In genomic region chr7:102714774-102715522, GRCh38 we compare ENCODE assay signal across 9 cellular contexts. TPM values are rescaled to one million over a fixed set of nuclear protein-coding genes. Genes with fewer than 3 reads are reported as not detected.
DNase-seq lines count a peak whose midpoint lies in the region; ATAC-seq and TF ChIP-seq lines count a peak whose summit lies in the region.
"Not testable (repeated sequence)": the region's sequence is repeated elsewhere in the genome, so short reads cannot be mapped to it uniquely, and the experiment has no call there.
"Had no signal": no experiment of that assay in that cellular context is flagged by ENCODE, and none has a peak within 500 bp of the region (broad histone marks: within the 10 kb centered on the region; RNA-seq: fewer than 3 reads in every experiment).

No MANE protein-coding gene starts in this region.

- not testable (repeated sequence) for H3K9me1 ChIP-seq in IMR-90 (ENCODE audit: insufficient read depth, low read length)

- in situ Hi-C loops in IMR-90 (cut with MboI; ENCODE audit: low sequenced_read_pairs); mammary epithelial cell (cut with MboI; ENCODE audit: low sequenced_read_pairs in 2 of 2): not testable (repeated sequence)

- not testable (repeated sequence) for H3K14ac ChIP-seq in IMR-90 (replicated peaks; ENCODE audit: low read depth, low read length)

- not testable (repeated sequence) for TF ChIP-seq CTCF in AG04450 (IDR thresholded peaks at IDR 0.05; ENCODE audit: low read depth, low read length); IMR-90 (conservative IDR thresholded peaks at IDR 0.05; ENCODE audit: low read depth, low read length); mammary epithelial cell (conservative IDR thresholded peaks at IDR 0.05 in 1 of 2, IDR thresholded peaks at IDR 0.05 in 1 of 2; ENCODE audit: extremely low read depth in 1 of 2, insufficient read depth in 1 of 2, low read depth in 1 of 2, low read length in 2 of 2); foreskin keratinocyte (conservative IDR thresholded peaks at IDR 0.05)

- not testable (repeated sequence) for H3K36me3 Mint-ChIP-seq in activated CD4-positive, alpha-beta T cell treated with anti-CD3 and anti-CD28 coated beads, Interleukin-2, amount 10 ng/mL, durations not matched to agents 24 days and 14 days (ENCODE audit: low read depth); activated T-helper 17 cell treated with anti-CD3 and anti-CD28 coated beads, Interleukin-2, amount 50 U/mL, for 72 hours (ENCODE audit: low read depth)

- H3K4me1 ChIP-seq in IMR-90 (ENCODE audit: control insufficient read depth, insufficient read depth, low read length); stomach smooth muscle (ENCODE audit: control insufficient read depth, insufficient read depth, low read length): not testable (repeated sequence)
- H3K4me1 ChIP-seq in mammary epithelial cell (ENCODE audit: insufficient read depth, low read length), result peaks cover 13% of the 10 kb centered on the region
- H3K4me1 ChIP-seq in foreskin keratinocyte, result peaks cover 15% of the 10 kb centered on the region

- peak; percentile 70 for ATAC-seq in IMR-90 (ENCODE audit: low read depth)
- ATAC-seq in activated T-helper 17 cell treated with anti-CD3 and anti-CD28 coated beads, Interleukin-2, amount 50 U/mL, for 72 hours (replicated peaks), result peak; percentile 86
- peak; percentile 86 for ATAC-seq in foreskin keratinocyte

- not testable (repeated sequence) for H3K4ac ChIP-seq in IMR-90 (ENCODE audit: low read depth, low read length)

- DNase-seq in AG04450 (ENCODE audit: low read depth, low spot score) (peak; percentile 13), IMR-90 (peak; percentile 48), mammary epithelial cell (peak; percentile 62), foreskin keratinocyte (peak; percentile 51 to 68)
- DNase-seq in activated CD4-positive, alpha-beta T cell treated with anti-CD3 and anti-CD28 coated beads, Interleukin-2, amount 10 ng/mL, durations not matched to agents 24 days and 14 days, result not testable (repeated sequence)
- peak; percentile 44 for DNase-seq in stimulated activated CD4-positive, alpha-beta T cell treated with anti-CD3 and anti-CD28 coated beads, Interleukin-1b, Interleukin-23, amount 100 ng/mL, for 48 hours

- TF ChIP-seq RAD21 in IMR-90 (IDR thresholded peaks at IDR 0.05; ENCODE audit: low read length), result not testable (repeated sequence)

- H4K91ac ChIP-seq in IMR-90 (ENCODE audit: insufficient read depth, low read depth, low read length), result not testable (repeated sequence)

- H3K4me3 Mint-ChIP-seq in activated CD4-positive, alpha-beta T cell treated with anti-CD3 and anti-CD28 coated beads, Interleukin-2, amount 10 ng/mL, durations not matched to agents 24 days and 14 days, result not testable (repeated sequence)
- peak overlapping the region; percentile 42 for H3K4me3 Mint-ChIP-seq in activated T-helper 17 cell treated with anti-CD3 and anti-CD28 coated beads, Interleukin-2, amount 50 U/mL, for 72 hours

- not testable (repeated sequence) for H4K20me1 ChIP-seq in IMR-90 (ENCODE audit: insufficient read depth, low read length); mammary epithelial cell (ENCODE audit: insufficient read depth, low read length)

- H3K79me2 ChIP-seq in mammary epithelial cell (ENCODE audit: insufficient read depth, low read length), result not testable (repeated sequence)

- not testable (repeated sequence) for H2BK15ac ChIP-seq in IMR-90 (ENCODE audit: low read depth, low read length)

- H3K79me1 ChIP-seq in IMR-90 (ENCODE audit: low read depth in 1 of 2, low read length in 2 of 2), result not testable (repeated sequence)

- not testable (repeated sequence) for H3K9ac ChIP-seq in IMR-90 (ENCODE audit: low read depth, low read length); stomach smooth muscle (ENCODE audit: low read length in 2 of 2)
- H3K9ac ChIP-seq in mammary epithelial cell (ENCODE audit: insufficient read depth, low read length), result peak overlapping the region; percentile 70

- H3K27ac Mint-ChIP-seq in activated CD4-positive, alpha-beta T cell treated with anti-CD3 and anti-CD28 coated beads, Interleukin-2, amount 10 ng/mL, durations not matched to agents 24 days and 14 days, result peak overlapping the region; percentile 82
- H3K27ac Mint-ChIP-seq in activated T-helper 17 cell treated with anti-CD3 and anti-CD28 coated beads, Interleukin-2, amount 50 U/mL, for 72 hours, result peak overlapping the region; percentile 96

- not testable (repeated sequence) for H3K27ac ChIP-seq in AG04450 (ENCODE audit: low read depth, low read length)
- H3K27ac ChIP-seq in IMR-90 (ENCODE audit: insufficient read depth, low read length) (peak overlapping the region; percentile 70; the same call in 1 of the 2 replicates), mammary epithelial cell (ENCODE audit: insufficient read depth, low read depth, low read length) (peak overlapping the region; percentile 97), foreskin keratinocyte (peak overlapping the region; percentile 91), stomach smooth muscle (ENCODE audit: low read length) (peak overlapping the region; percentile 6)

- H3K9me3 ChIP-seq in AG04450 (ENCODE audit: control insufficient read depth, insufficient read depth, low read length); IMR-90 (ENCODE audit: control insufficient read depth, insufficient read depth, low read length); mammary epithelial cell (replicated peaks; ENCODE audit: insufficient read depth, low read length); stomach smooth muscle (ENCODE audit: control insufficient read depth in 2 of 2, low read length in 2 of 2): not testable (repeated sequence)

- intact Hi-C loops in IMR-90 (cut with micrococcal nuclease); mammary epithelial cell (cut with micrococcal nuclease): not testable (repeated sequence)
- intact Hi-C loops in activated CD4-positive, alpha-beta T cell treated with anti-CD3 and anti-CD28 coated beads, Interleukin-2, amount 10 ng/mL, durations not matched to agents 24 days and 14 days (cut with micrococcal nuclease), result loop anchor here (5.0 kb wide), 1 partner anchor 157 kb away; no protein-coding TSS in a partner anchor

- H3K27me3 ChIP-seq in AG04450 (ENCODE audit: control insufficient read depth, insufficient read depth, low read length); IMR-90 (ENCODE audit: control insufficient read depth, insufficient read depth, low read length); mammary epithelial cell (ENCODE audit: insufficient read depth, low read length); foreskin keratinocyte; stomach smooth muscle (ENCODE audit: control insufficient read depth in 1 of 2, insufficient read depth in 2 of 2, low read length in 2 of 2): not testable (repeated sequence)

- not testable (repeated sequence) for TF ChIP-seq POLR2A in IMR-90 (IDR thresholded peaks at IDR 0.05; ENCODE audit: low read depth, low read length)

- H3K4me3 ChIP-seq in AG04450 (ENCODE audit: low read depth, low read length); IMR-90 (ENCODE audit: insufficient read depth, low read depth, low read length); mammary epithelial cell (replicated peaks in 1 of 3; ENCODE audit: insufficient read depth in 1 of 3, low read depth in 2 of 3, low read length in 3 of 3); stomach smooth muscle (ENCODE audit: low read length in 2 of 2): not testable (repeated sequence)

- H3K36me3 ChIP-seq in IMR-90 (ENCODE audit: control insufficient read depth, insufficient read depth, low read length); mammary epithelial cell (ENCODE audit: insufficient read depth, low read length); stomach smooth muscle (ENCODE audit: control insufficient read depth in 2 of 2, insufficient read depth in 2 of 2, low read length in 2 of 2): not testable (repeated sequence)

- CTCF ChIA-PET in AG04450 (lab: Charles Lee); IMR-90 (lab: Yijun Ruan, JAX); mammary epithelial cell (lab: Charles Lee; ENCODE audit: low non-redundant PET): not testable (repeated sequence)

- H3K23ac ChIP-seq in IMR-90 (ENCODE audit: low read depth, low read length), result not testable (repeated sequence)

- not testable (repeated sequence) for H2AK5ac ChIP-seq in IMR-90 (ENCODE audit: low read depth, low read length)

- BruUV-seq in IMR-90 (replicated peaks; lab: Mats Ljungman, UMichigan), result not testable (repeated sequence)
- BruUV-seq in mammary epithelial cell (replicated peaks; lab: Mats Ljungman, UMichigan), result TSS peak; percentile 75

- H2AFZ ChIP-seq in IMR-90 (replicated peaks; ENCODE audit: low read length, poor library complexity); mammary epithelial cell (ENCODE audit: low read depth, low read length): not testable (repeated sequence)

- not testable (repeated sequence) for H3K27me3 Mint-ChIP-seq in activated CD4-positive, alpha-beta T cell treated with anti-CD3 and anti-CD28 coated beads, Interleukin-2, amount 10 ng/mL, durations not matched to agents 24 days and 14 days; activated T-helper 17 cell treated with anti-CD3 and anti-CD28 coated beads, Interleukin-2, amount 50 U/mL, for 72 hours

- not testable (repeated sequence) for H2BK5ac ChIP-seq in IMR-90 (ENCODE audit: low read depth, low read length, poor library complexity, severe bottlenecking)

- not testable (repeated sequence) for H4K5ac ChIP-seq in IMR-90 (ENCODE audit: low read depth, low read length)

- H3K9me3 Mint-ChIP-seq in activated CD4-positive, alpha-beta T cell treated with anti-CD3 and anti-CD28 coated beads, Interleukin-2, amount 10 ng/mL, durations not matched to agents 24 days and 14 days; activated T-helper 17 cell treated with anti-CD3 and anti-CD28 coated beads, Interleukin-2, amount 50 U/mL, for 72 hours: not testable (repeated sequence)

- not testable (repeated sequence) for H4K8ac ChIP-seq in IMR-90 (ENCODE audit: low read depth in 2 of 2, low read length in 2 of 2)

- not testable (repeated sequence) for H2BK120ac ChIP-seq in IMR-90 (ENCODE audit: low read depth, low read length)

- not testable (repeated sequence) for H3K56ac ChIP-seq in IMR-90 (ENCODE audit: extremely low read depth, insufficient read depth, low read length)

- dilution Hi-C loops in IMR-90 (cut with HindIII; ENCODE audit: low sequenced_read_pairs, unreplicated experiment); mammary epithelial cell (cut with HindIII; ENCODE audit: low sequenced_read_pairs): not testable (repeated sequence)

- not testable (repeated sequence) for H3K4me2 ChIP-seq in IMR-90 (ENCODE audit: low read depth, low read length)
- peak overlapping the region; percentile 51 for H3K4me2 ChIP-seq in mammary epithelial cell (ENCODE audit: insufficient read depth, low read depth, low read length)

- POLR2A ChIA-PET in AG04450 (lab: Yijun Ruan, JAX); IMR-90 (lab: Charles Lee; ENCODE audit: unreplicated experiment): not testable (repeated sequence)

- not testable (repeated sequence) for H2AK9ac ChIP-seq in IMR-90 (replicated peaks; ENCODE audit: low read depth, low read length, poor library complexity)

- WGBS in IMR-90 (ENCODE audit: extremely low coverage in 2 of 2, insufficient read length in 1 of 2), 2 experiments, result no CpG with 5 or more reads among the region's 6 CpGs
- WGBS in mammary epithelial cell (ENCODE audit: low coverage, missing lambda C conversion rate), result 17% methylated on average over 2 of the region's 6 CpGs

- H3K18ac ChIP-seq in IMR-90 (ENCODE audit: low read depth, low read length), result not testable (repeated sequence)

- peaks cover 12% of the 10 kb centered on the region for H3K4me1 Mint-ChIP-seq in activated CD4-positive, alpha-beta T cell treated with anti-CD3 and anti-CD28 coated beads, Interleukin-2, amount 10 ng/mL, durations not matched to agents 24 days and 14 days
- peaks cover 17% of the 10 kb centered on the region for H3K4me1 Mint-ChIP-seq in activated T-helper 17 cell treated with anti-CD3 and anti-CD28 coated beads, Interleukin-2, amount 50 U/mL, for 72 hours

- not testable (repeated sequence) for H2BK20ac ChIP-seq in IMR-90 (ENCODE audit: low read depth, low read length)

RNA-seq across cellular contexts. Expression of gene FAM185A, which starts 33.9 kb away (rescaled TPM):
- polyA plus RNA-seq in AG04450 (2011; rRNA removed) (3.4 and 4.0 TPM in 2 replicates), IMR-90 (2012; rRNA removed) (3.0 and 3.6 TPM in 2 replicates), mammary epithelial cell (4.5 TPM), foreskin keratinocyte (2.5 and 2.7 TPM in 2 replicates)
- 4.8 and 7.6 TPM in 2 replicates for polyA minus RNA-seq in AG04450 (2011; rRNA and poly(A)+ RNA removed)
- total RNA-seq in IMR-90 (2012; rRNA removed) (4.3 and 6.4 TPM in 2 replicates), mammary epithelial cell (10 to 100 TPM in 1 of 2 donors, 1 to 10 TPM in 1; 8.9 to 13.8 TPM), foreskin keratinocyte (4.4 and 5.2 TPM in 2 replicates)
- polyA plus RNA-seq in IMR-90 (2012; cell fraction: cytosol; rRNA removed), result 3.1 and 3.3 TPM in 2 replicates
- 6.9 and 9.0 TPM in 2 replicates for polyA plus RNA-seq in IMR-90 (2012; cell fraction: nucleus; rRNA removed; ENCODE audit: low replicate concordance)
- total RNA-seq in activated CD4-positive, alpha-beta T cell treated with anti-CD3 and anti-CD28 coated beads, Interleukin-2, amount 10 ng/mL, durations not matched to agents 24 days and 14 days, result 7.9 and 9.3 TPM in 2 replicates
- total RNA-seq in activated T-helper 17 cell treated with anti-CD3 and anti-CD28 coated beads, Interleukin-2, amount 50 U/mL, for 72 hours, result 10 to 100 TPM in 1 of 2 donors, 1 to 10 TPM in 1; 8.7 to 11.3 TPM
- polyA minus RNA-seq in mammary epithelial cell, result 11.3 TPM

RNA-seq across cellular contexts. Expression of gene POLR2J2, which starts 43.5 kb away (rescaled TPM):
- polyA plus RNA-seq in AG04450 (2011; rRNA removed), result 1.9 and 2.0 TPM in 2 replicates
- polyA minus RNA-seq in AG04450 (2011; rRNA and poly(A)+ RNA removed), result 4.0 and 4.2 TPM in 2 replicates
- total RNA-seq in IMR-90 (2012; rRNA removed), result 0.83 and 1.3 TPM in 2 replicates
- polyA plus RNA-seq in IMR-90 (2012; rRNA removed), result 1.3 and 1.6 TPM in 2 replicates
- 0.10 and 0.12 TPM in 2 replicates for polyA plus RNA-seq in IMR-90 (2012; cell fraction: cytosol; rRNA removed)
- polyA plus RNA-seq in IMR-90 (2012; cell fraction: nucleus; rRNA removed; ENCODE audit: low replicate concordance), result 2.8 and 8.3 TPM in 2 replicates
- total RNA-seq in activated CD4-positive, alpha-beta T cell treated with anti-CD3 and anti-CD28 coated beads, Interleukin-2, amount 10 ng/mL, durations not matched to agents 24 days and 14 days, result 17.8 and 20.2 TPM in 2 replicates
- total RNA-seq in activated T-helper 17 cell treated with anti-CD3 and anti-CD28 coated beads, Interleukin-2, amount 50 U/mL, for 72 hours, result 10 to 100 TPM; 25.9 to 34.1 TPM
- total RNA-seq in mammary epithelial cell, result 10 to 100 TPM in 1 of 2 donors, 1 to 10 TPM in 1; 4.2 to 12.1 TPM
- 0.41 TPM for polyA plus RNA-seq in mammary epithelial cell
- not detected for polyA minus RNA-seq in mammary epithelial cell
- 1.4 and 5.9 TPM in 2 replicates for total RNA-seq in foreskin keratinocyte
- polyA plus RNA-seq in foreskin keratinocyte, result 0.35 and 2.9 TPM in 2 replicates
- total RNA-seq: G401 had no signal
